ENCODE assay signal across 2 cellular contexts in the genomic region with DNA sequence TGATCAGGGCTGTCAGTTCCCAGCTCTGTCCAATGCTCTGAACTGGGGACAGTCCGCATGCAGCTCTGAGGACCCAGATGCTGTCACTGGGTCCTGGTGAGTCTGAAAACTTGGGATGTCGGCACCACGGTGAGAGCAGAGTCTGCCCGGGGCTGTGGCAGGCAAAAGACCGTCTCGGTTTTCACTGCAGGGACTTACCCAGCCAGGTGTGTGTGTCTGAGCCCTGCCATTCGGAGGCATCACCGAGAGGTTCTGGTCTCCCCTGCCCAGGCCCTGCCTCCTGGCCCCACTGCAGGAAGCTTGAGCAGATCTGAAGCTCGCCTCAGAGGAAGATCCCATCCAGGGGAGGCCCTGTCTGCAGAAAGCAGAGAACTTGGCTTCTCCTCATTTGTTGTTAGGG.
TF ChIP-seq lines count a peak whose summit lies in the region.

No MANE protein-coding gene starts in this region.

TF ChIP-seq in GM23338, 12 proteins besides CTCF, POLR2A, EP300 and RAD21:
- TF ChIP-seq EZH2phosphoT487 (IDR thresholded peaks at IDR 0.05; ENCODE audit: unreplicated experiment) (no peak), NANOG (IDR thresholded peaks at IDR 0.05; ENCODE audit: borderline replicate concordance) (no peak), STAT1 (IDR thresholded peaks at IDR 0.05; ENCODE audit: unreplicated experiment) (no peak), POLR2AphosphoS5 (IDR thresholded peaks at IDR 0.05; ENCODE audit: low read depth) (no peak), ZNF114 (CRISPR knock-in tag; IDR thresholded peaks at IDR 0.05) (no peak), ZNF462 (CRISPR knock-in tag; IDR thresholded peaks at IDR 0.05) (no peak)
- TF ChIP-seq, protein P1, sequence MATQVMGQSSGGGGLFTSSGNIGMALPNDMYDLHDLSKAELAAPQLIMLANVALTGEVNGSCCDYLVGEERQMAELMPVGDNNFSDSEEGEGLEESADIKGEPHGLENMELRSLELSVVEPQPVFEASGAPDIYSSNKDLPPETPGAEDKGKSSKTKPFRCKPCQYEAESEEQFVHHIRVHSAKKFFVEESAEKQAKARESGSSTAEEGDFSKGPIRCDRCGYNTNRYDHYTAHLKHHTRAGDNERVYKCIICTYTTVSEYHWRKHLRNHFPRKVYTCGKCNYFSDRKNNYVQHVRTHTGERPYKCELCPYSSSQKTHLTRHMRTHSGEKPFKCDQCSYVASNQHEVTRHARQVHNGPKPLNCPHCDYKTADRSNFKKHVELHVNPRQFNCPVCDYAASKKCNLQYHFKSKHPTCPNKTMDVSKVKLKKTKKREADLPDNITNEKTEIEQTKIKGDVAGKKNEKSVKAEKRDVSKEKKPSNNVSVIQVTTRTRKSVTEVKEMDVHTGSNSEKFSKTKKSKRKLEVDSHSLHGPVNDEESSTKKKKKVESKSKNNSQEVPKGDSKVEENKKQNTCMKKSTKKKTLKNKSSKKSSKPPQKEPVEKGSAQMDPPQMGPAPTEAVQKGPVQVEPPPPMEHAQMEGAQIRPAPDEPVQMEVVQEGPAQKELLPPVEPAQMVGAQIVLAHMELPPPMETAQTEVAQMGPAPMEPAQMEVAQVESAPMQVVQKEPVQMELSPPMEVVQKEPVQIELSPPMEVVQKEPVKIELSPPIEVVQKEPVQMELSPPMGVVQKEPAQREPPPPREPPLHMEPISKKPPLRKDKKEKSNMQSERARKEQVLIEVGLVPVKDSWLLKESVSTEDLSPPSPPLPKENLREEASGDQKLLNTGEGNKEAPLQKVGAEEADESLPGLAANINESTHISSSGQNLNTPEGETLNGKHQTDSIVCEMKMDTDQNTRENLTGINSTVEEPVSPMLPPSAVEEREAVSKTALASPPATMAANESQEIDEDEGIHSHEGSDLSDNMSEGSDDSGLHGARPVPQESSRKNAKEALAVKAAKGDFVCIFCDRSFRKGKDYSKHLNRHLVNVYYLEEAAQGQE (IDR thresholded peaks at IDR 0.05; ENCODE audit: unreplicated experiment), result no peak
TF ChIP-seq in GM23338: peak in this region for 0.

TF ChIP-seq in WTC11, 78 proteins besides CTCF, POLR2A, EP300 and RAD21:
- TF ChIP-seq, protein P2, sequence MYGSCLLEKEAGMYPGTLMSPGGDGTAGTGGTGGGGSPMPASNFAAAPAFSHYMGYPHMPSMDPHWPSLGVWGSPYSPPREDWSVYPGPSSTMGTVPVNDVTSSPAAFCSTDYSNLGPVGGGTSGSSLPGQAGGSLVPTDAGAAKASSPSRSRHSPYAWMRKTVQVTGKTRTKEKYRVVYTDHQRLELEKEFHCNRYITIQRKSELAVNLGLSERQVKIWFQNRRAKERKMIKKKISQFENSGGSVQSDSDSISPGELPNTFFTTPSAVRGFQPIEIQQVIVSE (CRISPR knock-in tag; IDR thresholded peaks at IDR 0.05; ENCODE audit: borderline replicate concordance), result no peak
- TF ChIP-seq ZNF423 (CRISPR knock-in tag; IDR thresholded peaks at IDR 0.05) (no peak), SP1 (CRISPR knock-in tag; conservative IDR thresholded peaks at IDR 0.05) (no peak), MYBL2 (CRISPR knock-in tag; IDR thresholded peaks at IDR 0.05) (no peak)
- TF ChIP-seq, protein P3, sequence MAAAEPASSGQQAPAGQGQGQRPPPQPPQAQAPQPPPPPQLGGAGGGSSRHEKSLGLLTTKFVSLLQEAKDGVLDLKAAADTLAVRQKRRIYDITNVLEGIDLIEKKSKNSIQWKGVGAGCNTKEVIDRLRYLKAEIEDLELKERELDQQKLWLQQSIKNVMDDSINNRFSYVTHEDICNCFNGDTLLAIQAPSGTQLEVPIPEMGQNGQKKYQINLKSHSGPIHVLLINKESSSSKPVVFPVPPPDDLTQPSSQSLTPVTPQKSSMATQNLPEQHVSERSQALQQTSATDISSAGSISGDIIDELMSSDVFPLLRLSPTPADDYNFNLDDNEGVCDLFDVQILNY (CRISPR knock-in tag; IDR thresholded peaks at IDR 0.05), result no peak
TF ChIP-seq in WTC11: peak in this region for 0.
